ENCODE assay signal across 25 cellular contexts in genomic region chr6:158259136-158259535, GRCh38.
"Had no signal": no experiment of that assay in that cellular context is flagged by ENCODE, and none has a peak within 500 bp of the region (broad histone marks: within the 10 kb centered on the region; RNA-seq: fewer than 3 reads in every experiment).

No MANE protein-coding gene starts in this region.

- ATAC-seq: natural killer cell; psoas muscle; right cardiac atrium; right lobe of liver; stimulated activated effector memory CD8-positive, alpha-beta T cell treated with anti-CD3 and anti-CD28 coated beads, Interleukin-12 subunit alpha, Interleukin-12 subunit beta, amount 100 ng/mL, for 72 hours had no signal

- DNase-seq: natural killer cell; occipital lobe; ovary; posterior cingulate gyrus; psoas muscle; right cardiac atrium; right lobe of liver; sigmoid colon; small intestine; stimulated activated CD4-positive, alpha-beta T cell treated with anti-CD3 and anti-CD28 coated beads, Interleukin-15, amount 100 ng/mL, for 24 hours; stimulated activated CD4-positive, alpha-beta T cell treated with anti-CD3 and anti-CD28 coated beads, Interleukin-2, amount 100 ng/mL, for 24 hours; stimulated activated CD4-positive, alpha-beta T cell treated with anti-CD3 and anti-CD28 coated beads, Interleukin-2, amount 100 ng/mL, for 48 hours; stimulated activated CD4-positive, alpha-beta T cell treated with anti-CD3 and anti-CD28 coated beads, Interleukin-4, amount 100 ng/mL, for 24 hours; stimulated activated naive B cell treated with anti-CD40 and anti-IgM and Interleukin-4, amounts not matched to agents 10 μg/mL and 1 μg/mL and 100 μg/mL, for 72 hours; stimulated activated naive CD4-positive, alpha-beta T cell treated with Interleukin-2 at 50 U/mL for 16 hours; stomach; thyroid gland; trophoblast cell; upper lobe of left lung had no signal

- H3K27ac ChIP-seq: neural progenitor cell, ovary, parathyroid adenoma, psoas muscle, right lobe of liver, sigmoid colon, stomach, thoracic aorta, thyroid gland, tibial nerve, upper lobe of left lung, vagina had no signal

- H3K9ac ChIP-seq: neural progenitor cell, parathyroid adenoma had no signal

- H3K4me2 ChIP-seq: neural progenitor cell had no signal

- H3K27me3 ChIP-seq: neural progenitor cell, ovary, right lobe of liver, sigmoid colon, stomach, thyroid gland, tibial nerve, upper lobe of left lung, vagina had no signal

- H3K36me3 ChIP-seq: ovary, right lobe of liver, sigmoid colon, thoracic aorta, thyroid gland, tibial nerve, upper lobe of left lung, vagina had no signal

- H3K9me3 ChIP-seq: ovary, psoas muscle, right lobe of liver, sigmoid colon, stomach, thoracic aorta, thyroid gland, tibial nerve, upper lobe of left lung, vagina had no signal

- H2AFZ ChIP-seq: neural progenitor cell, parathyroid adenoma had no signal

- H3K4me3 ChIP-seq: neural progenitor cell, ovary, psoas muscle, right lobe of liver, sigmoid colon, stomach, thoracic aorta, thyroid gland, tibial nerve, upper lobe of left lung, vagina had no signal

- H3K4me1 ChIP-seq: right lobe of liver had no signal
